Comparison of ENCODE assay signal across 1 cellular context in the genomic region with DNA sequence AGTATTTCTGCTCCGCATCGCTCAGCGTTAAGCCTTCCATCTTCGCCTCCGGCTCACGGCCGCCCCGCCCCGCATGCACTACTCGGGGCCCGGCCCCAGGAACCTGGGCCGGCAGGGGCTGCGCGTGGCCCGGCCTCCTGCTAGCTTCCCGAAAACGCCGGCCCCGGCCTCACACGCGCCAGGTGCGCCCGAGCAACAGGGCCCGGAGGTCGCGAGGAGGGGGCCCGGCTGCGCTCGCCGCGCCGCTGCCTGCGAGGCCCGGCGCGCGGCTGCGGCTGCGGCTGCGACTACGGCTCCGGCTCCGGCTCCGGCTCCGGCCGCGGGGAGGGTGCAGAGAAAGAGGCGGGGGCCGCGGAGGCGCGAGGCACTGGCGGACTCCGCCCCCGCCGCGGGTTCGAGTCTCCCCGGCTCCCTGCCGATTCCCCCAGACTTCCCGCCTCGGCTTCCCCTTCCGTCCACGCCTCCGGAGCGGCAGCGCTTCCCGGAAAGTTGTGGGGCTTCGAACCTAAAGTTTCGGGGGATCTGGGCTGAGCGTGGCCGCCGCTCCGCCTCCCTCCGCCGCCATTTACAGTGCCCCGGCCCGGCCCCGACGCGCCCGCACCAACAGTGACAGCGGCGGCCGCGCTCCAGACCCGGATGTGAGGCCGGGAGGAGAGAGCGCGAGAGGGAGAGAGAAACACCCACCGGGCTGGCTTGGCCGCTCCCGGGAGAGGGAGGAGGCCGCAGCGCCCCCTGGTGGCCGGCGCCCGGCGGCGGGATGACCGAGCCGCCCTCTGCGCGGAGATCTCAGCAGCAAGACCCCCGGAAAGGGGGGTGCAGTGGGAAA.
A peak's percentile ranks its signal among the peaks of the same experiment; 100 is the strongest.
TF ChIP-seq lines count a peak whose summit lies in the region.

A gene with protein sequence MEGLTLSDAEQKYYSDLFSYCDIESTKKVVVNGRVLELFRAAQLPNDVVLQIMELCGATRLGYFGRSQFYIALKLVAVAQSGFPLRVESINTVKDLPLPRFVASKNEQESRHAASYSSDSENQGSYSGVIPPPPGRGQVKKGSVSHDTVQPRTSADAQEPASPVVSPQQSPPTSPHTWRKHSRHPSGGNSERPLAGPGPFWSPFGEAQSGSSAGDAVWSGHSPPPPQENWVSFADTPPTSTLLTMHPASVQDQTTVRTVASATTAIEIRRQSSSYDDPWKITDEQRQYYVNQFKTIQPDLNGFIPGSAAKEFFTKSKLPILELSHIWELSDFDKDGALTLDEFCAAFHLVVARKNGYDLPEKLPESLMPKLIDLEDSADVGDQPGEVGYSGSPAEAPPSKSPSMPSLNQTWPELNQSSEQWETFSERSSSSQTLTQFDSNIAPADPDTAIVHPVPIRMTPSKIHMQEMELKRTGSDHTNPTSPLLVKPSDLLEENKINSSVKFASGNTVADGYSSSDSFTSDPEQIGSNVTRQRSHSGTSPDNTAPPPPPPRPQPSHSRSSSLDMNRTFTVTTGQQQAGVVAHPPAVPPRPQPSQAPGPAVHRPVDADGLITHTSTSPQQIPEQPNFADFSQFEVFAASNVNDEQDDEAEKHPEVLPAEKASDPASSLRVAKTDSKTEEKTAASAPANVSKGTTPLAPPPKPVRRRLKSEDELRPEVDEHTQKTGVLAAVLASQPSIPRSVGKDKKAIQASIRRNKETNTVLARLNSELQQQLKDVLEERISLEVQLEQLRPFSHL (minus strand): TSS at position 611 of the 826 bp plus-strand sequence. CDS start 571 bp downstream, at position 40.

TF ChIP-seq in GM12878, 131 proteins besides CTCF, POLR2A, EP300 and RAD21 (continued from another document):
- TF ChIP-seq, protein P1, sequence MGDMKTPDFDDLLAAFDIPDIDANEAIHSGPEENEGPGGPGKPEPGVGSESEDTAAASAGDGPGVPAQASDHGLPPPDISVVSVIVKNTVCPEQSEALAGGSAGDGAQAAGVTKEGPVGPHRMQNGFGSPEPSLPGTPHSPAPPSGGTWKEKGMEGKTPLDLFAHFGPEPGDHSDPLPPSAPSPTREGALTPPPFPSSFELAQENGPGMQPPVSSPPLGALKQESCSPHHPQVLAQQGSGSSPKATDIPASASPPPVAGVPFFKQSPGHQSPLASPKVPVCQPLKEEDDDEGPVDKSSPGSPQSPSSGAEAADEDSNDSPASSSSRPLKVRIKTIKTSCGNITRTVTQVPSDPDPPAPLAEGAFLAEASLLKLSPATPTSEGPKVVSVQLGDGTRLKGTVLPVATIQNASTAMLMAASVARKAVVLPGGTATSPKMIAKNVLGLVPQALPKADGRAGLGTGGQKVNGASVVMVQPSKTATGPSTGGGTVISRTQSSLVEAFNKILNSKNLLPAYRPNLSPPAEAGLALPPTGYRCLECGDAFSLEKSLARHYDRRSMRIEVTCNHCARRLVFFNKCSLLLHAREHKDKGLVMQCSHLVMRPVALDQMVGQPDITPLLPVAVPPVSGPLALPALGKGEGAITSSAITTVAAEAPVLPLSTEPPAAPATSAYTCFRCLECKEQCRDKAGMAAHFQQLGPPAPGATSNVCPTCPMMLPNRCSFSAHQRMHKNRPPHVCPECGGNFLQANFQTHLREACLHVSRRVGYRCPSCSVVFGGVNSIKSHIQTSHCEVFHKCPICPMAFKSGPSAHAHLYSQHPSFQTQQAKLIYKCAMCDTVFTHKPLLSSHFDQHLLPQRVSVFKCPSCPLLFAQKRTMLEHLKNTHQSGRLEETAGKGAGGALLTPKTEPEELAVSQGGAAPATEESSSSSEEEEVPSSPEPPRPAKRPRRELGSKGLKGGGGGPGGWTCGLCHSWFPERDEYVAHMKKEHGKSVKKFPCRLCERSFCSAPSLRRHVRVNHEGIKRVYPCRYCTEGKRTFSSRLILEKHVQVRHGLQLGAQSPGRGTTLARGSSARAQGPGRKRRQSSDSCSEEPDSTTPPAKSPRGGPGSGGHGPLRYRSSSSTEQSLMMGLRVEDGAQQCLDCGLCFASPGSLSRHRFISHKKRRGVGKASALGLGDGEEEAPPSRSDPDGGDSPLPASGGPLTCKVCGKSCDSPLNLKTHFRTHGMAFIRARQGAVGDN (IDR thresholded peaks at IDR 0.05) = no peak
- no peak for TF ChIP-seq FOXK2 (IDR thresholded peaks at IDR 0.05)
- 0 out of 2 replicates have a peak, but pooled peaks have one; percentile 22 for TF ChIP-seq TBL1XR1 (IDR thresholded peaks at IDR 0.05; ENCODE audit: low read depth, low read length)
- no peak for TF ChIP-seq BMI1 (IDR thresholded peaks at IDR 0.05; ENCODE audit: borderline replicate concordance)
- no peak for TF ChIP-seq KDM1A (IDR thresholded peaks at IDR 0.05; ENCODE audit: borderline replicate concordance)
- TF ChIP-seq NRF1 (conservative IDR thresholded peaks at IDR 0.05; ENCODE audit: low read depth, low read length) = no peak
- TF ChIP-seq JUND (IDR thresholded peaks at IDR 0.05; ENCODE audit: low read depth, low read length) = peak; percentile 45; the same call in 1 of the 2 replicates
- TF ChIP-seq NR2C2 (IDR thresholded peaks at IDR 0.05; ENCODE audit: borderline replicate concordance, control insufficient read depth, insufficient read length, low read depth) = no peak
- peak; percentile 30; the same call in 1 of the 2 replicates for TF ChIP-seq NBN (IDR thresholded peaks at IDR 0.05)
- TF ChIP-seq CHD2 (IDR thresholded peaks at IDR 0.05; ENCODE audit: borderline replicate concordance, low read depth, low read length) = peak; percentile 91
- no peak for TF ChIP-seq CBFB (IDR thresholded peaks at IDR 0.05; ENCODE audit: low read depth)
- TF ChIP-seq, protein P2, sequence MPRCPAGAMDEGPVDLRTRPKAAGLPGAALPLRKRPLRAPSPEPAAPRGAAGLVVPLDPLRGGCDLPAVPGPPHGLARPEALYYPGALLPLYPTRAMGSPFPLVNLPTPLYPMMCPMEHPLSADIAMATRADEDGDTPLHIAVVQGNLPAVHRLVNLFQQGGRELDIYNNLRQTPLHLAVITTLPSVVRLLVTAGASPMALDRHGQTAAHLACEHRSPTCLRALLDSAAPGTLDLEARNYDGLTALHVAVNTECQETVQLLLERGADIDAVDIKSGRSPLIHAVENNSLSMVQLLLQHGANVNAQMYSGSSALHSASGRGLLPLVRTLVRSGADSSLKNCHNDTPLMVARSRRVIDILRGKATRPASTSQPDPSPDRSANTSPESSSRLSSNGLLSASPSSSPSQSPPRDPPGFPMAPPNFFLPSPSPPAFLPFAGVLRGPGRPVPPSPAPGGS (IDR thresholded peaks at IDR 0.05; ENCODE audit: borderline replicate concordance, insufficient read depth, low read depth, low read length, poor library complexity, severe bottlenecking) = no peak
- no peak for TF ChIP-seq MEF2A (IDR thresholded peaks at IDR 0.05; ENCODE audit: insufficient read depth, low read depth, low read length)
- TF ChIP-seq, protein P3, sequence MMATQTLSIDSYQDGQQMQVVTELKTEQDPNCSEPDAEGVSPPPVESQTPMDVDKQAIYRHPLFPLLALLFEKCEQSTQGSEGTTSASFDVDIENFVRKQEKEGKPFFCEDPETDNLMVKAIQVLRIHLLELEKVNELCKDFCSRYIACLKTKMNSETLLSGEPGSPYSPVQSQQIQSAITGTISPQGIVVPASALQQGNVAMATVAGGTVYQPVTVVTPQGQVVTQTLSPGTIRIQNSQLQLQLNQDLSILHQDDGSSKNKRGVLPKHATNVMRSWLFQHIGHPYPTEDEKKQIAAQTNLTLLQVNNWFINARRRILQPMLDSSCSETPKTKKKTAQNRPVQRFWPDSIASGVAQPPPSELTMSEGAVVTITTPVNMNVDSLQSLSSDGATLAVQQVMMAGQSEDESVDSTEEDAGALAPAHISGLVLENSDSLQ (IDR thresholded peaks at IDR 0.05) = peak; percentile 22; the same call in 1 of the 2 replicates
- TF ChIP-seq NFXL1 (IDR thresholded peaks at IDR 0.05; ENCODE audit: borderline replicate concordance) = 0 out of 2 replicates have a peak, but pooled peaks have one; percentile 50
- TF ChIP-seq BRCA1 (IDR thresholded peaks at IDR 0.05; ENCODE audit: low read depth, low read length) = peak; percentile 38; the same call in 1 of the 2 replicates
- peak; percentile 57; the same call in 1 of the 2 replicates for TF ChIP-seq ELK1 (IDR thresholded peaks at IDR 0.05; ENCODE audit: low read depth, low read length)
- no peak for TF ChIP-seq KLF5 (IDR thresholded peaks at IDR 0.05; ENCODE audit: partially characterized antibody)
- peak; percentile 92 for TF ChIP-seq TAF1 (IDR thresholded peaks at IDR 0.05; ENCODE audit: borderline replicate concordance, low read depth, low read length)
- TF ChIP-seq EGR1 (IDR thresholded peaks at IDR 0.05; ENCODE audit: borderline replicate concordance in 1 of 2, low read depth in 2 of 2, low read length in 2 of 2) = peak in 1 of 2 experiments; percentile 54; a peak in 1 of 3 replicates
- TF ChIP-seq PAX5 (IDR thresholded peaks at IDR 0.05; ENCODE audit: borderline replicate concordance, low read depth, low read length) = no peak
- TF ChIP-seq USF1 (IDR thresholded peaks at IDR 0.05; ENCODE audit: borderline replicate concordance, extremely low read length, insufficient read depth, low read depth, low read length) = no peak
- TF ChIP-seq ZZZ3 (IDR thresholded peaks at IDR 0.05; ENCODE audit: control insufficient read depth, insufficient read length, low read depth) = no peak
- TF ChIP-seq SMARCA5 (IDR thresholded peaks at IDR 0.05) = peak; percentile 92; the same call in 1 of the 2 replicates
- TF ChIP-seq ZSCAN29 (IDR thresholded peaks at IDR 0.05) = no peak
- TF ChIP-seq ATF3 (IDR thresholded peaks at IDR 0.05; ENCODE audit: borderline replicate concordance, extremely low read depth, low read depth, low read length) = no peak
TF ChIP-seq in GM12878: peak in this region for 42.
